ENCODE assay signal across 1 cellular context in genomic region chr12:69966839-69967238, GRCh38.
TF ChIP-seq lines count a peak whose summit lies in the region.

No MANE protein-coding gene starts in this region.

TF ChIP-seq in GM12878, 131 proteins besides CTCF, POLR2A, EP300 and RAD21 (continued from another document):
- no peak for TF ChIP-seq IKZF2 (IDR thresholded peaks at IDR 0.05)
- TF ChIP-seq IRF4 (IDR thresholded peaks at IDR 0.05; ENCODE audit: low read depth, low read length) = no peak
- no peak for TF ChIP-seq RCOR1 (conservative IDR thresholded peaks at IDR 0.05; ENCODE audit: low read depth, low read length)
- TF ChIP-seq BHLHE40 (IDR thresholded peaks at IDR 0.05; ENCODE audit: borderline replicate concordance in 1 of 2, low read depth in 2 of 2, low read length in 1 of 2) = no peak
- TF ChIP-seq MEF2A (IDR thresholded peaks at IDR 0.05; ENCODE audit: insufficient read depth, low read depth, low read length) = no peak
- TF ChIP-seq RELB (IDR thresholded peaks at IDR 0.05; ENCODE audit: low read depth) = no peak
- no peak for TF ChIP-seq FOS (IDR thresholded peaks at IDR 0.05; ENCODE audit: borderline replicate concordance, extremely low read depth, insufficient read length)
- TF ChIP-seq MYC (IDR thresholded peaks at IDR 0.05; ENCODE audit: insufficient read depth, insufficient read length, insufficient replicate concordance, low read length, severe bottlenecking) = no peak
